ENCODE assay signal across 8 cellular contexts in genomic region chr4:185535818-185536729, GRCh38. TPM values are rescaled to one million over a fixed set of nuclear protein-coding genes. Genes with fewer than 3 reads are reported as not detected.
A peak's percentile ranks its signal among the peaks of the same experiment; 100 is the strongest.
DNase-seq lines count a peak whose midpoint lies in the region; ATAC-seq and TF ChIP-seq lines count a peak whose summit lies in the region.

No MANE protein-coding gene starts in this region.

- DNase-seq in CD8-positive, alpha-beta T cell: no peak
- DNase-seq in RWPE2 (ENCODE audit: low spot score): no peak
- DNase-seq in foreskin melanocyte: peak; percentile 49
- DNase-seq in osteocyte (ENCODE audit: extremely low spot score, unreplicated experiment): no peak
- no peak for DNase-seq in natural killer cell treated with Interleukin-12 subunit alpha and Interleukin-12 subunit beta and Interleukin-15 and Interleukin-18, amount 100 ng/mL, for 72 hours (ENCODE audit: low spot score)
- DNase-seq in occipital lobe (lab: John Stamatoyannopoulos, UW): no peak

- intact Hi-C loops in CD8-positive, alpha-beta T cell (cut with DNase I, micrococcal nuclease): loop anchor here in 1 of 2 experiments (10.0 kb wide), 1 partner anchor 59 kb away; no protein-coding TSS in a partner anchor

- no peaks in the 10 kb centered on the region for H3K27me3 ChIP-seq in CD8-positive, alpha-beta T cell (ENCODE audit: insufficient read depth, low read length)
- H3K27me3 ChIP-seq in RWPE2 (ENCODE audit: insufficient read depth, poor library complexity, severe bottlenecking): peaks cover 35% of the 10 kb centered on the region

- peak overlapping the region; percentile 46 for H3K4me3 Mint-ChIP-seq in CD8-positive, alpha-beta T cell
- H3K4me3 Mint-ChIP-seq in osteocyte (ENCODE audit: unreplicated experiment): peak overlapping the region; percentile 67
- no peak overlapping the region for H3K4me3 Mint-ChIP-seq in natural killer cell treated with Interleukin-12 subunit alpha and Interleukin-12 subunit beta and Interleukin-15 and Interleukin-18, amount 100 ng/mL, for 72 hours

- H3K4me3 ChIP-seq in CD8-positive, alpha-beta T cell (ENCODE audit: low read depth, low read length): no peak overlapping the region
- H3K4me3 ChIP-seq in RWPE2 (ENCODE audit: severe bottlenecking): peak overlapping the region; percentile 35

- CTCF ChIA-PET in CD8-positive, alpha-beta T cell (lab: Charles Lee): no interaction called here

- H3K36me3 Mint-ChIP-seq in CD8-positive, alpha-beta T cell: no peaks in the 10 kb centered on the region
- peaks cover 1% of the 10 kb centered on the region for H3K36me3 Mint-ChIP-seq in osteocyte (ENCODE audit: unreplicated experiment)
- H3K36me3 Mint-ChIP-seq in natural killer cell treated with Interleukin-12 subunit alpha and Interleukin-12 subunit beta and Interleukin-15 and Interleukin-18, amount 100 ng/mL, for 72 hours: no peaks in the 10 kb centered on the region

- H3K27ac ChIP-seq in CD8-positive, alpha-beta T cell (ENCODE audit: low read depth, low read length): no peak overlapping the region
- H3K27ac ChIP-seq in RWPE2 (ENCODE audit: poor library complexity, severe bottlenecking): no peak overlapping the region

- no peaks in the 10 kb centered on the region for H3K4me1 ChIP-seq in CD8-positive, alpha-beta T cell (ENCODE audit: insufficient read depth, low read length)
- H3K4me1 ChIP-seq in RWPE2 (ENCODE audit: insufficient read depth, poor library complexity, severe bottlenecking): peaks cover 4% of the 10 kb centered on the region

- no peak overlapping the region for H3K27ac Mint-ChIP-seq in CD8-positive, alpha-beta T cell
- H3K27ac Mint-ChIP-seq in osteocyte (ENCODE audit: unreplicated experiment): no peak overlapping the region
- H3K27ac Mint-ChIP-seq in natural killer cell treated with Interleukin-12 subunit alpha and Interleukin-12 subunit beta and Interleukin-15 and Interleukin-18, amount 100 ng/mL, for 72 hours: no peak overlapping the region

- TF ChIP-seq CTCF in CD8-positive, alpha-beta T cell (IDR thresholded peaks at IDR 0.05): no peak
- TF ChIP-seq CTCF in RWPE2 (IDR thresholded peaks at IDR 0.05; ENCODE audit: poor library complexity, severe bottlenecking): no peak
- TF ChIP-seq CTCF in osteocyte (IDR thresholded peaks at IDR 0.05): no peak

- H3K4me1 Mint-ChIP-seq in CD8-positive, alpha-beta T cell (ENCODE audit: low read depth): peaks cover 5% of the 10 kb centered on the region
- H3K4me1 Mint-ChIP-seq in osteocyte (ENCODE audit: unreplicated experiment): peaks cover 10% of the 10 kb centered on the region
- H3K4me1 Mint-ChIP-seq in natural killer cell treated with Interleukin-12 subunit alpha and Interleukin-12 subunit beta and Interleukin-15 and Interleukin-18, amount 100 ng/mL, for 72 hours (ENCODE audit: low read depth in 2 of 2): no peaks in the 10 kb centered on the region

- no peaks in the 10 kb centered on the region for H3K9me3 ChIP-seq in CD8-positive, alpha-beta T cell (ENCODE audit: low read length)
- no peaks in the 10 kb centered on the region for H3K9me3 ChIP-seq in RWPE2 (ENCODE audit: severe bottlenecking)

- ATAC-seq in CD8-positive, alpha-beta T cell: no peak
- ATAC-seq in RWPE2 (ENCODE audit: low read depth): no peak; the same call in 2 of the 3 replicates
- no peak for ATAC-seq in HG03442 (IDR thresholded peaks at IDR 0.05; ENCODE audit: unreplicated experiment)
- ATAC-seq in GM18498 (IDR thresholded peaks at IDR 0.05; ENCODE audit: unreplicated experiment): no peak
- no peak for ATAC-seq in natural killer cell treated with Interleukin-12 subunit alpha and Interleukin-12 subunit beta and Interleukin-15 and Interleukin-18, amount 100 ng/mL, for 72 hours

- POLR2A ChIA-PET in CD8-positive, alpha-beta T cell (lab: Charles Lee): no interaction called here

- H3K27me3 Mint-ChIP-seq in CD8-positive, alpha-beta T cell (ENCODE audit: low read depth): peaks cover 38% of the 10 kb centered on the region
- H3K27me3 Mint-ChIP-seq in osteocyte (ENCODE audit: unreplicated experiment): peaks cover 5% of the 10 kb centered on the region
- peaks cover 15 to 22% of the 10 kb centered on the region in 2 donors for H3K27me3 Mint-ChIP-seq in natural killer cell treated with Interleukin-12 subunit alpha and Interleukin-12 subunit beta and Interleukin-15 and Interleukin-18, amount 100 ng/mL, for 72 hours

- H3K9me3 Mint-ChIP-seq in CD8-positive, alpha-beta T cell: no peaks in the 10 kb centered on the region
- H3K9me3 Mint-ChIP-seq in osteocyte (ENCODE audit: unreplicated experiment): no peaks in the 10 kb centered on the region
- H3K9me3 Mint-ChIP-seq in natural killer cell treated with Interleukin-12 subunit alpha and Interleukin-12 subunit beta and Interleukin-15 and Interleukin-18, amount 100 ng/mL, for 72 hours: no peaks in the 10 kb centered on the region

- H3K36me3 ChIP-seq in CD8-positive, alpha-beta T cell (ENCODE audit: insufficient read depth, low read length): no peaks in the 10 kb centered on the region
- no peaks in the 10 kb centered on the region for H3K36me3 ChIP-seq in RWPE2 (ENCODE audit: low read depth)

RNA-seq across cellular contexts. Expression of gene PDLIM3, which starts 0.8 kb away (rescaled TPM):
- total RNA-seq in CD8-positive, alpha-beta T cell: not detected
- total RNA-seq in osteocyte: 2.1 and 2.8 TPM in 2 replicates
- total RNA-seq in natural killer cell treated with Interleukin-12 subunit alpha and Interleukin-12 subunit beta and Interleukin-15 and Interleukin-18, amount 100 ng/mL, for 72 hours: not detected
- 18.2 TPM for total RNA-seq in occipital lobe
